In the genomic region with DNA sequence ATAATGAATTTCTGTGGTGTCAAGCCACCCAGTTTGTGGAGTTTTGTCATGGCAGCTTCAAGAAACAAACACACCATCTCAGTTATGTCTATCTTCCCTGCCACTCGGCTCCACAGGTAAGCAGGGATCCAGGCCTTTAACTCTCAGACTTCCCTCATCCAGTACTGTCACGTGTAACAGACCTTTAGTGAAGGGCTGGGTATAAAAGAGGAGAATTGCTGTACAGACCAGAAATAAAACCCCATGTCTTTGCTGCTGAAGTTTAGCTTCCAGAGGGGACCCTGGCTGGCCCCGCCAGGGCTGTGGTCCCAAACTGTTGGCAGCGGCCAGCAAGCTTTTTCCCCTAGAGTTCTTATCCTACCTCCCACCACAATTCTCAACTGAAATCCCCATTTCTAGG, we compare ENCODE assay signal across 18 cellular contexts.
A peak's percentile ranks its signal among the peaks of the same experiment; 100 is the strongest.
DNase-seq lines count a peak whose midpoint lies in the region; ATAC-seq, FAIRE-seq and TF ChIP-seq lines count a peak whose summit lies in the region.
"Had no signal": no experiment of that assay in that cellular context is flagged by ENCODE, and none has a peak within 500 bp of the region (broad histone marks: within the 10 kb centered on the region; RNA-seq: fewer than 3 reads in every experiment).

No MANE protein-coding gene starts in this region.

- no peak overlapping the region for H2BK5ac ChIP-seq in H1 (ENCODE audit: low read depth, low read length)

- H3K9ac ChIP-seq in Karpas-422 (ENCODE audit: low read length) (no peak overlapping the region), H1 (replicated peaks in 1 of 4; ENCODE audit: extremely low read depth in 1 of 4, low read depth in 3 of 4, low read length in 3 of 4) (no peak overlapping the region)

- H3K79me2 ChIP-seq in Karpas-422 (ENCODE audit: low read length): no peaks in the 10 kb centered on the region
- no peaks in the 10 kb centered on the region for H3K79me2 ChIP-seq in H1 (ENCODE audit: control insufficient read depth in 1 of 2, insufficient read depth in 2 of 2, low read length in 2 of 2)

- TF ChIP-seq CTCF in CD14-positive monocyte (IDR thresholded peaks at IDR 0.05) (no peak), H1 (IDR thresholded peaks at IDR 0.05; ENCODE audit: control extremely low read depth in 1 of 3, insufficient read depth in 1 of 3, low read depth in 1 of 3, low read length in 3 of 3) (no peak), heart right ventricle (IDR thresholded peaks at IDR 0.05) (no peak), ascending aorta (IDR thresholded peaks at IDR 0.05) (no peak)

- H3K27ac Mint-ChIP-seq in CD14-positive monocyte: peak overlapping the region in 4 of 7 donors; percentile 9 to 91 (median 52)
- H3K27ac Mint-ChIP-seq in stimulated activated effector memory CD8-positive, alpha-beta T cell treated with anti-CD3 and anti-CD28 coated beads, Interleukin-12 subunit alpha, Interleukin-12 subunit beta, amount 100 ng/mL, for 72 hours: peak overlapping the region; percentile 43
- H3K27ac Mint-ChIP-seq in T-helper 2 cell treated with Interferon-gamma antibody and Interleukin-4, amounts not matched to agents 5 μg/mL and 100 μg/mL, for 36 hours: no peak overlapping the region
- H3K27ac Mint-ChIP-seq: CD4-positive, alpha-beta memory T cell had no signal

- H3K27me3 ChIP-seq in Karpas-422 (ENCODE audit: low read length): no peaks in the 10 kb centered on the region
- no peaks in the 10 kb centered on the region; a peak in 1 of 7 replicates for H3K27me3 ChIP-seq in H1 (replicated peaks in 1 of 4; ENCODE audit: control insufficient read depth in 3 of 4, extremely low read depth in 1 of 4, insufficient read depth in 3 of 4, low read length in 3 of 4)
- no peaks in the 10 kb centered on the region for H3K27me3 ChIP-seq in heart right ventricle
- H3K27me3 ChIP-seq in H7 (ENCODE audit: control insufficient read depth, insufficient read depth, low read length): no peaks in the 10 kb centered on the region
- no peaks in the 10 kb centered on the region for H3K27me3 ChIP-seq in ascending aorta

- 90% methylated on average over 4 of the region's 4 CpGs; no CpG with 5 or more reads in 1 of the 2 experiments for WGBS in H1 (ENCODE audit: extremely low coverage in 1 of 2, insufficient coverage in 1 of 2, insufficient read length in 1 of 2, insufficient replicate concordance in 2 of 2, low coverage in 1 of 2, low lambda C conversion rate in 2 of 2, missing lambda C conversion rate in 1 of 2), 2 experiments
- 97 to 98% methylated on average over 4 of the region's 4 CpGs for WGBS in heart right ventricle, 2 donors

- no peak overlapping the region for H3K4me3 ChIP-seq in Karpas-422 (ENCODE audit: low read length)
- H3K4me3 ChIP-seq in H1 (ENCODE audit: extremely low read depth in 1 of 4, insufficient read depth in 2 of 4, low read depth in 3 of 4, low read length in 4 of 4): no peak overlapping the region
- no peak overlapping the region for H3K4me3 ChIP-seq in heart right ventricle
- no peak overlapping the region for H3K4me3 ChIP-seq in H7 (ENCODE audit: insufficient read depth, low read depth, low read length)
- no peak overlapping the region for H3K4me3 ChIP-seq in ascending aorta

- no peak overlapping the region for H3K4me3 Mint-ChIP-seq in CD14-positive monocyte
- H3K4me3 Mint-ChIP-seq in stimulated activated effector memory CD8-positive, alpha-beta T cell treated with anti-CD3 and anti-CD28 coated beads, Interleukin-12 subunit alpha, Interleukin-12 subunit beta, amount 100 ng/mL, for 72 hours: no peak overlapping the region
- H3K4me3 Mint-ChIP-seq in T-helper 2 cell treated with Interferon-gamma antibody and Interleukin-4, amounts not matched to agents 5 μg/mL and 100 μg/mL, for 36 hours: no peak overlapping the region
- H3K4me3 Mint-ChIP-seq: CD4-positive, alpha-beta memory T cell had no signal

- no peaks in the 10 kb centered on the region for H3K23me2 ChIP-seq in H1 (ENCODE audit: low read depth, low read length)

- no peaks in the 10 kb centered on the region for H3K27me3 Mint-ChIP-seq in CD14-positive monocyte (ENCODE audit: low read depth in 3 of 3)
- peaks cover 3% of the 10 kb centered on the region for H3K27me3 Mint-ChIP-seq in T-helper 2 cell treated with Interferon-gamma antibody and Interleukin-4, amounts not matched to agents 5 μg/mL and 100 μg/mL, for 36 hours (ENCODE audit: low read depth)
- H3K27me3 Mint-ChIP-seq: CD4-positive, alpha-beta memory T cell had no signal

- peak overlapping the region; percentile 44 for H4K91ac ChIP-seq in H1 (replicated peaks; ENCODE audit: insufficient read length, low read length)

- H3K4me1 ChIP-seq in Karpas-422 (ENCODE audit: low read length): peaks cover 66% of the 10 kb centered on the region
- peaks cover 0 to 6% (median 2%) of the 10 kb centered on the region in 4 experiments; a peak in 2 of 7 replicates for H3K4me1 ChIP-seq in H1 (replicated peaks in 1 of 4; ENCODE audit: control insufficient read depth in 3 of 4, insufficient read depth in 4 of 4, low read length in 3 of 4)
- peaks cover 0 to 30% (median 7%) of the 10 kb centered on the region in 9 donors for H3K4me1 ChIP-seq in heart right ventricle
- H3K4me1 ChIP-seq in ascending aorta: peaks cover 11 to 20% of the 10 kb centered on the region in 2 donors

- peaks cover 2 to 12% of the 10 kb centered on the region in 2 donors for H3K36me3 Mint-ChIP-seq in CD14-positive monocyte
- no peaks in the 10 kb centered on the region for H3K36me3 Mint-ChIP-seq in stimulated activated effector memory CD8-positive, alpha-beta T cell treated with anti-CD3 and anti-CD28 coated beads, Interleukin-12 subunit alpha, Interleukin-12 subunit beta, amount 100 ng/mL, for 72 hours
- H3K36me3 Mint-ChIP-seq in T-helper 2 cell treated with Interferon-gamma antibody and Interleukin-4, amounts not matched to agents 5 μg/mL and 100 μg/mL, for 36 hours (ENCODE audit: low read depth): peaks cover 10% of the 10 kb centered on the region

- H2BK20ac ChIP-seq in H1 (ENCODE audit: low read length): no peak overlapping the region

- H3K23ac ChIP-seq in H1 (ENCODE audit: insufficient read length): no peak overlapping the region

- H2BK12ac ChIP-seq in H1 (ENCODE audit: low read depth, low read length): no peak overlapping the region

- H4K20me1 ChIP-seq in Karpas-422 (ENCODE audit: insufficient read depth, low read depth, low read length): no peaks in the 10 kb centered on the region
- no peaks in the 10 kb centered on the region for H4K20me1 ChIP-seq in H1 (replicated peaks in 1 of 2; ENCODE audit: control insufficient read depth in 1 of 2, insufficient read depth in 2 of 2, low read length in 2 of 2)

- TF ChIP-seq POLR2A in H1 (IDR thresholded peaks at IDR 0.05; ENCODE audit: control extremely low read depth in 1 of 2, low read depth in 2 of 2, low read length in 2 of 2): no peak

- H3K4me1 Mint-ChIP-seq in CD14-positive monocyte: peaks cover 45% of the 10 kb centered on the region
- H3K4me1 Mint-ChIP-seq in stimulated activated effector memory CD8-positive, alpha-beta T cell treated with anti-CD3 and anti-CD28 coated beads, Interleukin-12 subunit alpha, Interleukin-12 subunit beta, amount 100 ng/mL, for 72 hours: peaks cover 15% of the 10 kb centered on the region
- H3K4me1 Mint-ChIP-seq in T-helper 2 cell treated with Interferon-gamma antibody and Interleukin-4, amounts not matched to agents 5 μg/mL and 100 μg/mL, for 36 hours (ENCODE audit: low read depth): peaks cover 13% of the 10 kb centered on the region

- H3K27ac ChIP-seq in Karpas-422 (ENCODE audit: low read length) (0 out of 2 replicates have a peak overlapping the region, but pooled peaks have one; percentile 47), H1 (ENCODE audit: low read depth, low read length) (no peak overlapping the region), heart right ventricle (no peak overlapping the region), ascending aorta (no peak overlapping the region)

- peaks cover 8% of the 10 kb centered on the region for H3K9me3 ChIP-seq in Karpas-422 (ENCODE audit: low read length)
- peaks cover 0 to 14% of the 10 kb centered on the region in 2 experiments for H3K9me3 ChIP-seq in H1 (ENCODE audit: insufficient read depth in 2 of 2, low read depth in 1 of 2, low read length in 1 of 2)
- H3K9me3 ChIP-seq in heart right ventricle: peaks cover 0 to 23% (median 0%) of the 10 kb centered on the region in 11 donors
- H3K9me3 ChIP-seq in ascending aorta: no peaks in the 10 kb centered on the region

- H2AFZ ChIP-seq in Karpas-422 (ENCODE audit: low read length) (no peak overlapping the region), H1 (ENCODE audit: low read length) (no peak overlapping the region)

- no peak overlapping the region for H2BK15ac ChIP-seq in H1 (ENCODE audit: low read length)

- H3K4me2 ChIP-seq in Karpas-422 (ENCODE audit: low read depth, low read length, poor library complexity, severe bottlenecking) (peak overlapping the region; percentile 25), H1 (ENCODE audit: insufficient read depth in 1 of 2, low read depth in 2 of 2, low read length in 2 of 2) (no peak overlapping the region)

- intact Hi-C loops in CD14-positive monocyte (cut with micrococcal nuclease): loop anchor here in 1 of 2 donors (5.0 kb wide), 1 partner anchor 64 kb away; no protein-coding TSS in a partner anchor
- intact Hi-C loops in heart right ventricle (cut with DNase I): no loop called here
- intact Hi-C loops in ascending aorta (cut with DNase I): no loop called here

- FAIRE-seq in H1 (lab: Jason Lieb, UNC): no peak
- FAIRE-seq: G401.6, GM12891 had no signal

- H3K9me3 Mint-ChIP-seq in CD14-positive monocyte: peaks cover 12 to 32% (median 27%) of the 10 kb centered on the region in 7 donors
- H3K9me3 Mint-ChIP-seq in stimulated activated effector memory CD8-positive, alpha-beta T cell treated with anti-CD3 and anti-CD28 coated beads, Interleukin-12 subunit alpha, Interleukin-12 subunit beta, amount 100 ng/mL, for 72 hours: peaks cover 21% of the 10 kb centered on the region
- peaks cover 42% of the 10 kb centered on the region for H3K9me3 Mint-ChIP-seq in T-helper 2 cell treated with Interferon-gamma antibody and Interleukin-4, amounts not matched to agents 5 μg/mL and 100 μg/mL, for 36 hours

- H2AK5ac ChIP-seq in H1 (ENCODE audit: low read depth, low read length): no peak overlapping the region

- no peak overlapping the region for H3K14ac ChIP-seq in H1 (ENCODE audit: insufficient read length)

- ATAC-seq in stimulated activated effector memory CD8-positive, alpha-beta T cell treated with anti-CD3 and anti-CD28 coated beads, Interleukin-12 subunit alpha, Interleukin-12 subunit beta, amount 100 ng/mL, for 72 hours: no peak
- no peak for ATAC-seq in heart right ventricle
- ATAC-seq: HCT116 had no signal

- no peak overlapping the region for H2BK120ac ChIP-seq in H1 (replicated peaks; ENCODE audit: low read depth, low read length)

- H3K36me3 ChIP-seq in Karpas-422 (ENCODE audit: insufficient read depth, low read length): peaks cover 7% of the 10 kb centered on the region; the same call in 1 of the 2 replicates
- H3K36me3 ChIP-seq in H1 (ENCODE audit: control insufficient read depth in 2 of 4, insufficient read depth in 4 of 4, low read length in 3 of 4): no peaks in the 10 kb centered on the region
- H3K36me3 ChIP-seq in heart right ventricle: no peaks in the 10 kb centered on the region
- H3K36me3 ChIP-seq in H7 (replicated peaks; ENCODE audit: control insufficient read depth, insufficient read depth, low read length): no peaks in the 10 kb centered on the region
- no peaks in the 10 kb centered on the region for H3K36me3 ChIP-seq in ascending aorta

- TF ChIP-seq RAD21 in H1 (IDR thresholded peaks at IDR 0.05 in 1 of 2, conservative IDR thresholded peaks at IDR 0.05 in 1 of 2; ENCODE audit: low read depth in 2 of 2, low read length in 2 of 2): no peak

- H4K8ac ChIP-seq in H1 (ENCODE audit: extremely low read depth, insufficient read depth, low read length): no peak overlapping the region

- no peak overlapping the region for H3K56ac ChIP-seq in H1 (replicated peaks; ENCODE audit: insufficient read length, low read depth, low read length)

- CTCF ChIA-PET in H1 (lab: Charles Lee; ENCODE audit: partially characterized antibody): no interaction called here

- H3K4ac ChIP-seq in H1 (replicated peaks; ENCODE audit: insufficient read length, low read depth, low read length): no peak overlapping the region

- H3K9me2 ChIP-seq in Karpas-422 (replicated peaks; ENCODE audit: insufficient read depth, low read length): no peaks in the 10 kb centered on the region

- H3K18ac ChIP-seq in H1 (ENCODE audit: extremely low read depth, low read length): no peak overlapping the region

- no peak for TF ChIP-seq EP300 in H1 (IDR thresholded peaks at IDR 0.05; ENCODE audit: borderline replicate concordance in 1 of 2, low read depth in 2 of 2, low read length in 2 of 2)

- POLR2A ChIA-PET in H1 (lab: Charles Lee; ENCODE audit: partially characterized antibody): interaction anchor here (0.6 kb wide), 1 partner anchor 27 kb away, joined by 4 read pairs; no protein-coding TSS in a partner anchor

- H4K5ac ChIP-seq in H1 (ENCODE audit: insufficient read length, low read depth, low read length): no peak overlapping the region

- DNase-seq in CD14-positive monocyte (ENCODE audit: low spot score) (no peak), Karpas-422 (no peak), H1 (ENCODE audit: low read depth in 1 of 2, low spot score in 2 of 2) (no peak), heart right ventricle (no peak), H7 (no peak), ascending aorta (ENCODE audit: low spot score in 2 of 2) (no peak)
- DNase-seq in stimulated activated effector memory CD8-positive, alpha-beta T cell treated with anti-CD3 and anti-CD28 coated beads, Interleukin-12 subunit alpha, Interleukin-12 subunit beta, amount 100 ng/mL, for 72 hours (ENCODE audit: low spot score in 2 of 2): no peak
- no peak for DNase-seq in T-helper 2 cell treated with Interferon-gamma antibody and Interleukin-4, amounts not matched to agents 5 μg/mL and 100 μg/mL, for 36 hours (ENCODE audit: low spot score)
- DNase-seq: ACHN; C1 segment of cervical spinal cord; CD4-positive, alpha-beta memory T cell; DMS79; EL; GOT3; IMR-90 had no signal

- H3K79me1 ChIP-seq in H1 (ENCODE audit: low read depth, low read length): no peaks in the 10 kb centered on the region
